In the genomic region with DNA sequence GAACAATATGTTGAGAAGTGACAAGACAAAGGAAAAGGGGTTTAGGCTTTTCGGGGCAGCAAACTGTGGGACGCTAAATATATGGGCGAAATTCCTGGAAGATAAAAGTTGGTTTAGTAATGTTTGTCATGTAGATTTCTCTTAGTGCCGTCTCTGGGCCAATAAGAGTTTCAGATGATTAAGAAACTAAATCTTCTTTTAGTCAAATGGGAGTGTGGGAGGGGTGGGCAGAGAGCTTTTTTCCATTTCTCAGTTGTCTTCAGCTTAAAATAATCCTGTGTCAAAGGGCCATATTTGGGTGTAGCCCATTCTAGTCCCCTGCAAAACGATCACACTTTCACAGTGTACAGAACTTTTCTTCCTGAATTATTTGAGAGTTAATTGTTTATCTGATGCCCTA, we compare ENCODE assay signal across 20 cellular contexts. TPM values are rescaled to one million over a fixed set of nuclear protein-coding genes. Genes with fewer than 3 reads are reported as not detected.
DNase-seq lines count a peak whose midpoint lies in the region; ATAC-seq and TF ChIP-seq lines count a peak whose summit lies in the region.
"Had no signal": no experiment of that assay in that cellular context is flagged by ENCODE, and none has a peak within 500 bp of the region (broad histone marks: within the 10 kb centered on the region; RNA-seq: fewer than 3 reads in every experiment).

No MANE protein-coding gene starts in this region.

- CTCF ChIA-PET in GM10248 (lab: Yijun Ruan, JAX), result interaction anchor here (0.7 to 1.2 kb wide), 4 partner anchors 9 to 42 kb away, joined by 3 to 9 read pairs (median 3); no protein-coding TSS in a partner anchor

- H2BK12ac ChIP-seq in mesenchymal stem cell (ENCODE audit: low read length in 2 of 2), result no peak overlapping the region

- no peak overlapping the region for H3K4me3 ChIP-seq in mesenchymal stem cell (ENCODE audit: insufficient read depth in 1 of 2, low read depth in 1 of 2, low read length in 2 of 2)
- H3K4me3 ChIP-seq: right lobe of liver, thyroid gland had no signal

- H3K14ac ChIP-seq in mesenchymal stem cell (ENCODE audit: low read length in 2 of 2), result no peak overlapping the region

- no peaks in the 10 kb centered on the region for H3K27me3 ChIP-seq in mesenchymal stem cell (ENCODE audit: control insufficient read depth in 1 of 2, insufficient read depth in 1 of 2, low read length in 2 of 2)
- H3K27me3 ChIP-seq: right lobe of liver, thyroid gland had no signal

- H3K18ac ChIP-seq in mesenchymal stem cell (ENCODE audit: low read depth in 1 of 2, low read length in 2 of 2), result no peak overlapping the region

- H2BK15ac ChIP-seq in mesenchymal stem cell (ENCODE audit: low read depth, poor library complexity, severe bottlenecking), result no peak overlapping the region

- H2AFZ ChIP-seq in mesenchymal stem cell (ENCODE audit: low read depth, low read length), result no peak overlapping the region

- H3K23ac ChIP-seq in mesenchymal stem cell (ENCODE audit: low read length in 2 of 2), result no peak overlapping the region

- no peaks in the 10 kb centered on the region for H3K27me3 Mint-ChIP-seq in activated T-helper 2 cell treated with anti-CD3 and anti-CD28 coated beads, Interferon-gamma antibody, Interleukin-2, Interleukin-4, amounts not matched to agents 10 μg/mL and 5 μg/mL and 100 μg/mL, durations not matched to agents 14 hours and 24 hours and 36 hours (ENCODE audit: low read depth)

- peak overlapping the region; percentile 86 for H3K27ac Mint-ChIP-seq in activated T-helper 2 cell treated with anti-CD3 and anti-CD28 coated beads, Interferon-gamma antibody, Interleukin-2, Interleukin-4, amounts not matched to agents 10 μg/mL and 5 μg/mL and 100 μg/mL, durations not matched to agents 14 hours and 24 hours and 36 hours

- no peak overlapping the region for H2BK120ac ChIP-seq in mesenchymal stem cell (ENCODE audit: low read depth, low read length)

- no peak overlapping the region for H3K4ac ChIP-seq in mesenchymal stem cell (ENCODE audit: low read depth in 1 of 2, low read length in 2 of 2)

- H3K9me3 Mint-ChIP-seq in activated T-helper 2 cell treated with anti-CD3 and anti-CD28 coated beads, Interferon-gamma antibody, Interleukin-2, Interleukin-4, amounts not matched to agents 10 μg/mL and 5 μg/mL and 100 μg/mL, durations not matched to agents 14 hours and 24 hours and 36 hours, result peaks cover 5% of the 10 kb centered on the region

- H3K27ac ChIP-seq in mesenchymal stem cell (ENCODE audit: low read length, poor library complexity, severe bottlenecking), result no peak overlapping the region
- H3K27ac ChIP-seq: right lobe of liver, thyroid gland had no signal

- intact Hi-C loops in activated T-helper 2 cell treated with anti-CD3 and anti-CD28 coated beads, Interferon-gamma antibody, Interleukin-2, Interleukin-4, amounts not matched to agents 10 μg/mL and 5 μg/mL and 100 μg/mL, durations not matched to agents 14 hours and 24 hours and 36 hours (cut with micrococcal nuclease), result loop anchor here (1.0 to 5.0 kb wide), 2 partner anchors 41 to 67 kb away; a partner anchor contains a TSS

- H3K4me1 Mint-ChIP-seq in activated T-helper 2 cell treated with anti-CD3 and anti-CD28 coated beads, Interferon-gamma antibody, Interleukin-2, Interleukin-4, amounts not matched to agents 10 μg/mL and 5 μg/mL and 100 μg/mL, durations not matched to agents 14 hours and 24 hours and 36 hours (ENCODE audit: low read depth), result peaks cover 56% of the 10 kb centered on the region

- peaks cover 51% of the 10 kb centered on the region for H3K36me3 Mint-ChIP-seq in activated T-helper 2 cell treated with anti-CD3 and anti-CD28 coated beads, Interferon-gamma antibody, Interleukin-2, Interleukin-4, amounts not matched to agents 10 μg/mL and 5 μg/mL and 100 μg/mL, durations not matched to agents 14 hours and 24 hours and 36 hours (ENCODE audit: low read depth)

- H2BK5ac ChIP-seq in mesenchymal stem cell (ENCODE audit: low read depth, low read length, poor library complexity, severe bottlenecking), result no peak overlapping the region

- H3K79me1 ChIP-seq in mesenchymal stem cell (replicated peaks; ENCODE audit: low read length, poor library complexity, severe bottlenecking), result no peaks in the 10 kb centered on the region

- POLR2A ChIA-PET in GM10248 (lab: Yijun Ruan, JAX), result no interaction called here

- H2AK5ac ChIP-seq in mesenchymal stem cell (ENCODE audit: low read length, severe bottlenecking), result no peak overlapping the region

- no peak overlapping the region for H4K91ac ChIP-seq in mesenchymal stem cell (ENCODE audit: low read length)

- in situ Hi-C loops in GM13976 (cut with MboI; ENCODE audit: low sequenced_read_pairs, unreplicated experiment), result no loop called here

- TF ChIP-seq CTCF in GM10248 (IDR thresholded peaks at IDR 0.05; ENCODE audit: control extremely low read depth, extremely low read depth, low read depth, missing control alignments), result no peak
- no peak for TF ChIP-seq CTCF in GM13976 (IDR thresholded peaks at IDR 0.05; ENCODE audit: borderline replicate concordance, control extremely low read depth, extremely low read depth, insufficient read depth, missing control alignments)

- WGBS in mesenchymal stem cell, result 84% methylated on average over 4 of the region's 5 CpGs

- H3K9me3 ChIP-seq in mesenchymal stem cell (ENCODE audit: control insufficient read depth, low read length), result no peaks in the 10 kb centered on the region
- H3K9me3 ChIP-seq: Caco-2, right lobe of liver, thyroid gland had no signal

- no peaks in the 10 kb centered on the region for H3K4me1 ChIP-seq in mesenchymal stem cell (ENCODE audit: control insufficient read depth, insufficient read depth, low read depth, low read length)
- H3K4me1 ChIP-seq: right lobe of liver, thyroid gland had no signal

- H3K36me3 ChIP-seq in mesenchymal stem cell (ENCODE audit: control insufficient read depth in 1 of 2, insufficient read depth in 2 of 2, low read depth in 1 of 2, low read length in 2 of 2), result no peaks in the 10 kb centered on the region
- H3K36me3 ChIP-seq: right lobe of liver, thyroid gland had no signal

- peak; percentile 53 for DNase-seq in GM10248 (ENCODE audit: extremely low spot score)
- peak; percentile 64 for DNase-seq in GM13976 (ENCODE audit: low spot score)
- DNase-seq in activated T-helper 2 cell treated with anti-CD3 and anti-CD28 coated beads, Interferon-gamma antibody, Interleukin-2, Interleukin-4, amounts not matched to agents 10 μg/mL and 5 μg/mL and 100 μg/mL, durations not matched to agents 14 hours and 24 hours and 36 hours (ENCODE audit: low spot score), result no peak
- no peak for DNase-seq in midbrain (lab: John Stamatoyannopoulos, UW)
- no peak for DNase-seq in mesenchymal stem cell
- DNase-seq in GDM1 (lab: John Stamatoyannopoulos, UW), result no peak
- DNase-seq: activated CD4-positive, alpha-beta T cell treated with anti-CD3 and anti-CD28 coated beads for 4 hours; activated effector memory CD4-positive, alpha-beta T cell treated with anti-CD3 and anti-CD28 coated beads, Interleukin-2, amount 50 U/mL, for 16 hours; AML-193; Caco-2; hippocampal formation; NCI-H1930; NCI-H446 treated with DMSO at 0.1 percent for 48 hours; nucleus accumbens; right lobe of liver; SIG-M5; thyroid gland had no signal

- H3K4me3 Mint-ChIP-seq in activated T-helper 2 cell treated with anti-CD3 and anti-CD28 coated beads, Interferon-gamma antibody, Interleukin-2, Interleukin-4, amounts not matched to agents 10 μg/mL and 5 μg/mL and 100 μg/mL, durations not matched to agents 14 hours and 24 hours and 36 hours (ENCODE audit: low read depth), result no peak overlapping the region

- no peak overlapping the region for H3K9ac ChIP-seq in mesenchymal stem cell (ENCODE audit: low read length)

- peak; percentile 56 for ATAC-seq in HG02885 (IDR thresholded peaks at IDR 0.05; ENCODE audit: poor library complexity, unreplicated experiment)
- ATAC-seq in GM19395 (IDR thresholded peaks at IDR 0.05; ENCODE audit: unreplicated experiment), result no peak
- ATAC-seq: HCT116, right lobe of liver had no signal

- H3K4me2 ChIP-seq in mesenchymal stem cell (ENCODE audit: low read length, poor library complexity, severe bottlenecking), result no peak overlapping the region

- no peak overlapping the region for H4K8ac ChIP-seq in mesenchymal stem cell (ENCODE audit: low read length)

RNA-seq across cellular contexts. Expression of a gene that starts 41.6 kb away (rescaled TPM):
- total RNA-seq in activated T-helper 2 cell treated with anti-CD3 and anti-CD28 coated beads, Interferon-gamma antibody, Interleukin-2, Interleukin-4, amounts not matched to agents 10 μg/mL and 5 μg/mL and 100 μg/mL, durations not matched to agents 14 hours and 24 hours and 36 hours, result 110 and 124 TPM in 2 replicates
- 32.7 TPM for polyA plus RNA-seq in mesenchymal stem cell (2013, experiment 1 of 2)
- 31.2 TPM for polyA plus RNA-seq in mesenchymal stem cell (2013, experiment 2 of 2)

Comparison
In these comparisons a context has a peak if more than half of its experiments do, and no peak if none do; other contexts are left out.
1. DNase-seq: peak in GM10248 (single experiment) and GM13976 (single experiment); none in activated T-helper 2 cell treated with anti-CD3 and anti-CD28 coated beads, Interferon-gamma antibody, Interleukin-2, Interleukin-4, amounts not matched to agents 10 μg/mL and 5 μg/mL and 100 μg/mL, durations not matched to agents 14 hours and 24 hours and 36 hours (single experiment), midbrain (single experiment), mesenchymal stem cell (single experiment) and GDM1 (single experiment).